In the genomic region with DNA sequence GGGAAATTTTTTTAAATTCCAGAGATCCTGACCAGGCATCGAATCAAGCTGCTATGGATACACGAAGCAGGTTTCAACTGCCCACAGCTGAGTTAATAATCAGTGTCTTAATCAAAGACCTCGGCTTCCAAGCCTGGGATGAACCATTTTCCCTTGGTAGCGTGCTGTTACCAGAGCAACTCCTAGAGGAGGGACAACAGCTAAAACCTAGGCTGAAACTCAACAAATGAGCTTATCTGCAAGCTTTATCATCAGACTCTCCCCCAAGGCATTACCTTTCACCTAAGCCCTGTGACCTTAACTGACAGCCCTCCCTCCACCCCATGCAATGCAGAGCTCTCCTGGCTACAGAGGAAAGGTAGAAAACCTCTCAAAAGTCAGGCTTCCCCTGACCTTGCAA, we compare ENCODE assay signal across 18 cellular contexts. TPM values are rescaled to one million over a fixed set of nuclear protein-coding genes. Genes with fewer than 3 reads are reported as not detected.
A peak's percentile ranks its signal among the peaks of the same experiment; 100 is the strongest.
DNase-seq lines count a peak whose midpoint lies in the region; ATAC-seq and TF ChIP-seq lines count a peak whose summit lies in the region.
"Had no signal": no experiment of that assay in that cellular context is flagged by ENCODE, and none has a peak within 500 bp of the region (broad histone marks: within the 10 kb centered on the region; RNA-seq: fewer than 3 reads in every experiment).

No MANE protein-coding gene starts in this region.

- no peaks in the 10 kb centered on the region for H3K9me3 ChIP-seq in Caco-2
- no peaks in the 10 kb centered on the region for H3K9me3 ChIP-seq in WERI-Rb-1 (ENCODE audit: severe bottlenecking)
- no peaks in the 10 kb centered on the region for H3K9me3 ChIP-seq in endodermal cell (ENCODE audit: control insufficient read depth, low read length)
- no peaks in the 10 kb centered on the region for H3K9me3 ChIP-seq in trophoblast cell (ENCODE audit: insufficient read depth, low read depth, low read length)
- H3K9me3 ChIP-seq: BLaER1 had no signal

- no peak overlapping the region for H3K23ac ChIP-seq in trophoblast cell (ENCODE audit: low read length)

- no peaks in the 10 kb centered on the region for H3K27me3 ChIP-seq in Caco-2 (replicated peaks; ENCODE audit: control insufficient read depth, insufficient read depth, low read length)
- no peaks in the 10 kb centered on the region for H3K27me3 ChIP-seq in WERI-Rb-1 (ENCODE audit: insufficient read depth, low read depth, severe bottlenecking)
- no peaks in the 10 kb centered on the region for H3K27me3 ChIP-seq in endodermal cell (ENCODE audit: control insufficient read depth, insufficient read depth, low read length, poor library complexity, severe bottlenecking)
- H3K27me3 ChIP-seq in trophoblast cell (ENCODE audit: insufficient read depth, low read length) = no peaks in the 10 kb centered on the region
- H3K27me3 ChIP-seq: BLaER1 had no signal

- no peak overlapping the region for H2BK120ac ChIP-seq in trophoblast cell (ENCODE audit: insufficient read depth, low read length, poor library complexity)

- H3K27me3 Mint-ChIP-seq in Caco-2 (ENCODE audit: insufficient read depth, unreplicated experiment) = no peaks in the 10 kb centered on the region
- H3K27me3 Mint-ChIP-seq in endodermal cell (ENCODE audit: insufficient read depth) = no peaks in the 10 kb centered on the region

- H3K4me1 ChIP-seq in Caco-2 (peaks cover 11% of the 10 kb centered on the region), endodermal cell (ENCODE audit: control insufficient read depth, insufficient read depth, low read length) (peaks cover 3% of the 10 kb centered on the region), trophoblast cell (ENCODE audit: control insufficient read depth in 1 of 2, insufficient read depth in 2 of 2, low read length in 2 of 2) (peaks cover 6 to 12% of the 10 kb centered on the region in 2 experiments)

- no TSS peak for BruUV-seq in Caco-2 (replicated peaks; lab: Mats Ljungman, UMichigan)

- H3K9me3 Mint-ChIP-seq in Caco-2 (ENCODE audit: unreplicated experiment) (no peaks in the 10 kb centered on the region), endodermal cell (no peaks in the 10 kb centered on the region)
- H3K9me3 Mint-ChIP-seq: HFFc6 had no signal

- no peak for TF ChIP-seq CTCF in Caco-2 (IDR thresholded peaks at IDR 0.05; ENCODE audit: insufficient read depth in 1 of 2, low read depth in 1 of 2, low read length in 1 of 2, severe bottlenecking in 1 of 2, unreplicated experiment in 1 of 2)
- no peak for TF ChIP-seq CTCF in WERI-Rb-1 (IDR thresholded peaks at IDR 0.05; ENCODE audit: low read depth, low read length)
- TF ChIP-seq CTCF in endodermal cell (conservative IDR thresholded peaks at IDR 0.05) = no peak
- TF ChIP-seq CTCF in lower leg skin (IDR thresholded peaks at IDR 0.05) = no peak

- POLR2A ChIA-PET in Caco-2 (lab: Charles Lee) = interaction anchor here (1.1 to 1.3 kb wide), 2 partner anchors 102 to 297 kb away, joined by 4 to 5 read pairs; partner anchors contain the start of genes CAB39L and SETDB2

- H3K18ac ChIP-seq in trophoblast cell (ENCODE audit: low read length) = no peak overlapping the region

- CTCF ChIA-PET in Caco-2 (lab: Charles Lee) = interaction anchor here (0.5 to 1.1 kb wide), 2 partner anchors 14 to 1523 kb away, joined by 3 to 8 read pairs; no protein-coding TSS in a partner anchor

- no peak for TF ChIP-seq POLR2A in lower leg skin (IDR thresholded peaks at IDR 0.05)

- peaks cover 9% of the 10 kb centered on the region for H3K36me3 Mint-ChIP-seq in Caco-2 (ENCODE audit: insufficient read depth, unreplicated experiment)
- H3K36me3 Mint-ChIP-seq in endodermal cell (ENCODE audit: low read depth) = peaks cover 72% of the 10 kb centered on the region

- no peak overlapping the region for H4K12ac ChIP-seq in trophoblast cell (ENCODE audit: low read depth, low read length)

- no peak overlapping the region for H2AFZ ChIP-seq in trophoblast cell (ENCODE audit: insufficient read depth, low read length, poor library complexity)

- H3K4me2 ChIP-seq in trophoblast cell (ENCODE audit: low read length) = peak overlapping the region; percentile 43
- H3K4me2 ChIP-seq: BLaER1 had no signal

- no peaks in the 10 kb centered on the region for H3K79me2 ChIP-seq in trophoblast cell (ENCODE audit: control insufficient read depth, insufficient read depth, low read length, poor library complexity)

- ATAC-seq in GM21576 (IDR thresholded peaks at IDR 0.05; ENCODE audit: unreplicated experiment) = no peak
- ATAC-seq: HepG2 had no signal

- no peak overlapping the region for H3K4ac ChIP-seq in trophoblast cell (ENCODE audit: low read depth, low read length)

- peaks cover 1% of the 10 kb centered on the region for H3K79me1 ChIP-seq in trophoblast cell (ENCODE audit: low read length)

- no peak overlapping the region for H2BK5ac ChIP-seq in trophoblast cell (ENCODE audit: low read depth, low read length, poor library complexity)

- H4K8ac ChIP-seq in trophoblast cell (ENCODE audit: low read depth, low read length) = no peak overlapping the region

- H3K4me3 Mint-ChIP-seq in Caco-2 (ENCODE audit: unreplicated experiment) (no peak overlapping the region), endodermal cell (no peak overlapping the region)
- H3K4me3 Mint-ChIP-seq: HFFc6 had no signal

- H3K4me3 ChIP-seq in Caco-2 (ENCODE audit: low read depth, low read length) (no peak overlapping the region), WERI-Rb-1 (ENCODE audit: low read depth, low read length) (no peak overlapping the region), endodermal cell (ENCODE audit: low read length) (no peak overlapping the region), trophoblast cell (ENCODE audit: low read depth, low read length) (no peak overlapping the region), lower leg skin (ENCODE audit: low read depth, poor library complexity, severe bottlenecking) (no peak overlapping the region)
- H3K4me3 ChIP-seq: BLaER1 had no signal

- H3K36me3 ChIP-seq in Caco-2 (ENCODE audit: control insufficient read depth, insufficient read depth, low read length) = no peaks in the 10 kb centered on the region; the same call in none of the 2 replicates
- H3K36me3 ChIP-seq in WERI-Rb-1 = peaks cover 10% of the 10 kb centered on the region
- H3K36me3 ChIP-seq in endodermal cell (ENCODE audit: control insufficient read depth, insufficient read depth, low read length) = peaks cover 90% of the 10 kb centered on the region
- H3K36me3 ChIP-seq in trophoblast cell (ENCODE audit: control insufficient read depth in 1 of 2, insufficient read depth in 2 of 2, low read length in 2 of 2) = peaks cover 9 to 12% of the 10 kb centered on the region in 2 experiments

- DNase-seq in Caco-2 = peak in 1 of 2 experiments; percentile 50
- DNase-seq in WERI-Rb-1 = peak; percentile 50
- peak; percentile 44 for DNase-seq in endodermal cell
- DNase-seq in trophoblast cell = peak; percentile 75 to 94
- DNase-seq in medulla oblongata (ENCODE audit: extremely low spot score) = no peak
- DNase-seq in T-helper 1 cell = no peak
- DNase-seq in lower leg skin (ENCODE audit: low spot score in 2 of 2) = no peak
- DNase-seq: 8988T, AML-193, DMS153, DMS79 treated with DMSO at 0.1 percent for 48 hours, EL, GDM1, HCEC 1CT, HFFc6 had no signal

- H3K14ac ChIP-seq in trophoblast cell (ENCODE audit: low read length) = no peak overlapping the region

- H2BK12ac ChIP-seq in trophoblast cell (ENCODE audit: low read length) = no peak overlapping the region

- intact Hi-C loops in Caco-2 (cut with micrococcal nuclease; ENCODE audit: unreplicated experiment) = loop anchor here (2.0 kb wide), 1 partner anchor 61 kb away; no protein-coding TSS in a partner anchor
- intact Hi-C loops in lower leg skin (cut with DNase I; ENCODE audit: low total_unique reads) = no loop called here

- H3K27ac ChIP-seq in WERI-Rb-1 (peak overlapping the region; percentile 72), endodermal cell (ENCODE audit: low read depth, low read length) (no peak overlapping the region), trophoblast cell (ENCODE audit: low read depth, low read length) (peak overlapping the region; percentile 81)
- H3K27ac ChIP-seq: BLaER1 had no signal

- 85 to 94% methylated on average over 4 of the region's 4 CpGs for WGBS in endodermal cell (ENCODE audit: insufficient coverage in 1 of 2, insufficient read length in 1 of 2), 2 experiments
- no CpG with 5 or more reads among the region's 4 CpGs for WGBS in trophoblast cell (ENCODE audit: extremely low coverage, insufficient coverage, insufficient read length)
- 95 to 96% methylated on average over 4 of the region's 4 CpGs for WGBS in lower leg skin, 2 donors

- no peaks in the 10 kb centered on the region for H3K4me1 Mint-ChIP-seq in Caco-2 (ENCODE audit: low read depth, unreplicated experiment)
- H3K4me1 Mint-ChIP-seq in endodermal cell = peaks cover 12% of the 10 kb centered on the region

- H3K9ac ChIP-seq in endodermal cell (ENCODE audit: extremely low read depth, low read length, poor library complexity, severe bottlenecking) = no peak overlapping the region
- H3K9ac ChIP-seq in trophoblast cell (ENCODE audit: low read length) = no peak overlapping the region
- H3K9ac ChIP-seq: BLaER1 had no signal

- H4K91ac ChIP-seq in trophoblast cell (ENCODE audit: low read depth, low read length) = no peak overlapping the region

- peak overlapping the region; percentile 39 for H3K27ac Mint-ChIP-seq in Caco-2 (ENCODE audit: unreplicated experiment)
- peak overlapping the region; percentile 59 for H3K27ac Mint-ChIP-seq in endodermal cell
- H3K27ac Mint-ChIP-seq: HFFc6 had no signal

- H2AK5ac ChIP-seq in trophoblast cell (ENCODE audit: low read length) = no peak overlapping the region

RNA-seq across cellular contexts. Expression of gene RCBTB1, which starts 39.7 kb away (rescaled TPM):
- 23.0 and 25.7 TPM in 2 replicates for total RNA-seq in Caco-2 (2022)
- 10 to 100 TPM; 40.6 to 46.4 TPM for total RNA-seq in endodermal cell
- polyA plus RNA-seq in endodermal cell (2013, experiment 1 of 2) = 29.5 TPM
- polyA plus RNA-seq in endodermal cell (2013, experiment 2 of 2) = 30.5 TPM
- 7.5 and 7.8 TPM in 2 replicates for polyA plus RNA-seq in trophoblast cell (2013)
- 10 to 100 TPM in 1 of 4 donors, 1 to 10 TPM in 3; 4.4 to 12.8 (median 6.5) TPM for total RNA-seq in lower leg skin

RNA-seq across cellular contexts. Expression of gene PHF11, which starts 49.9 kb away (rescaled TPM):
- total RNA-seq in Caco-2 (2022) = 1.8 and 2.3 TPM in 2 replicates
- total RNA-seq in endodermal cell = 10 to 100 TPM; 16.8 to 21.0 TPM
- polyA plus RNA-seq in endodermal cell (2013, experiment 1 of 2) = 6.2 TPM
- polyA plus RNA-seq in endodermal cell (2013, experiment 2 of 2) = 9.6 TPM
- polyA plus RNA-seq in trophoblast cell (2013) = 11.7 and 12.0 TPM in 2 replicates
- total RNA-seq in lower leg skin = 10 to 100 TPM; 21.2 to 49.4 (median 32.0) TPM

Comparison
In these comparisons a context has a peak if more than half of its experiments do, and no peak if none do; other contexts are left out.
1. DNase-seq: peak in WERI-Rb-1 (single experiment), endodermal cell (single experiment) and trophoblast cell (2 of 2); none in medulla oblongata (single experiment), T-helper 1 cell (0 of 5) and lower leg skin (0 of 2).